Comparison of ENCODE assay signal across 15 cellular contexts in genomic region chr5:176183321-176184074, GRCh38.
DNase-seq lines count a peak whose midpoint lies in the region; TF ChIP-seq lines count a peak whose summit lies in the region.
"Had no signal": no experiment of that assay in that cellular context is flagged by ENCODE, and none has a peak within 500 bp of the region (broad histone marks: within the 10 kb centered on the region; RNA-seq: fewer than 3 reads in every experiment).

No MANE protein-coding gene starts in this region.

- peak; percentile 68 for DNase-seq in COLO668 (lab: John Stamatoyannopoulos, UW; ENCODE audit: unreplicated experiment)
- DNase-seq in NCI-H1105 treated with DMSO at 0.1 percent for 48 hours (lab: John Stamatoyannopoulos, UW) = peak; percentile 86
- DNase-seq in NCI-H2196 treated with DMSO at 0.1 percent for 48 hours (lab: John Stamatoyannopoulos, UW; ENCODE audit: unreplicated experiment) = peak; percentile 75
- DNase-seq in astrocyte of the hippocampus (ENCODE audit: low read depth, low spot score) = peak; percentile 36
- no peak for DNase-seq in NK-92 (lab: John Stamatoyannopoulos, UW; ENCODE audit: unreplicated experiment)
- no peak for DNase-seq in activated naive CD4-positive, alpha-beta T cell treated with Interleukin-2 at 50 U/mL for 16 hours
- DNase-seq in activated CD4-positive, CD25-positive, alpha-beta regulatory T cell (lab: John Stamatoyannopoulos, UW) = no peak
- DNase-seq in GM13977 (ENCODE audit: low spot score) = no peak
- DNase-seq: activated B cell treated with CpG ODN at 0.5 μM for 24 hours; Caco-2; caudate nucleus; HFFc6; mesenchymal stem cell; nucleus accumbens; stimulated activated CD4-positive, alpha-beta T cell treated with anti-CD3 and anti-CD28 coated beads, Interleukin-12 subunit alpha, Interleukin-12 subunit beta, amount 100 ng/mL, for 4 hours had no signal

- TF ChIP-seq CTCF in GM13977 (IDR thresholded peaks at IDR 0.05; ENCODE audit: extremely low read depth, insufficient read depth, missing control alignments) = no peak

- in situ Hi-C loops in GM13977 (cut with MboI; ENCODE audit: low pct_unique_long_range_greater_than_20kb, low sequenced_read_pairs, unreplicated experiment) = no loop called here

Comparison
In these comparisons a context has a peak if more than half of its experiments do, and no peak if none do; other contexts are left out.
1. DNase-seq: peak in COLO668 (single experiment), NCI-H1105 treated with DMSO at 0.1 percent for 48 hours (single experiment), NCI-H2196 treated with DMSO at 0.1 percent for 48 hours (single experiment) and astrocyte of the hippocampus (single experiment); none in NK-92 (single experiment), activated naive CD4-positive, alpha-beta T cell treated with Interleukin-2 at 50 U/mL for 16 hours (single experiment), activated CD4-positive, CD25-positive, alpha-beta regulatory T cell (0 of 4) and GM13977 (single experiment).